28 cellular contexts compared by ENCODE assay signal in the genomic region with DNA sequence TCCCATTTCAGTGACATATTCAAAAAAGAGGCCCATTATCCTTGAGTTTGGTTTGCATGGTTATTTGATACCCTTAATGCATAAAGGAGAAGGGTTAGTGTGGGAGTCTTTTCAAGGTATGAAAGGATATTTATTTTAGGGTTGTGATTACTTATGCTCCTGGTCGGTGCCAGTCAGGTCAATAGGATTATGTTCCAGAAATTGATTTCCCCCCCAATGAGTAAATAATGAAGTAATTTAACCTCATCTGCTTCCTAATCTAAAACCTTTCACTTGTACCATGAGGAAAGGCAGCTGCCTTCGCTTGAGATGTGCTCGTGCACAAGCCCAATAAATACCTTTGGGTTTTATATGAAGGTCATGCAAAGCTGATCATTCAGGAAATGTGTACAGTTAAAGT. TPM values are rescaled to one million over a fixed set of nuclear protein-coding genes. Genes with fewer than 3 reads are reported as not detected.
DNase-seq lines count a peak whose midpoint lies in the region; ATAC-seq and TF ChIP-seq lines count a peak whose summit lies in the region.
"Had no signal": no experiment of that assay in that cellular context is flagged by ENCODE, and none has a peak within 500 bp of the region (broad histone marks: within the 10 kb centered on the region; RNA-seq: fewer than 3 reads in every experiment).

No MANE protein-coding gene starts in this region.

- H3K4me1 ChIP-seq in body of pancreas (peaks cover 9% of the 10 kb centered on the region), suprapubic skin (no peaks in the 10 kb centered on the region), prostate gland (replicated peaks) (no peaks in the 10 kb centered on the region)
- H3K4me1 ChIP-seq: BLaER1, gastrocnemius medialis, testis had no signal

- intact Hi-C loops in body of pancreas (cut with DNase I): no loop called here
- intact Hi-C loops in prostate gland (cut with DNase I): no loop called here

- TF ChIP-seq EP300 in suprapubic skin (IDR thresholded peaks at IDR 0.05): no peak

- WGBS in body of pancreas, 2 donors: 14 to 15% methylated on average over 3 of the region's 3 CpGs
- 79% methylated on average over 3 of the region's 3 CpGs for WGBS in suprapubic skin
- WGBS in prostate gland: 17% methylated on average over 3 of the region's 3 CpGs

- no peaks in the 10 kb centered on the region for H3K27me3 ChIP-seq in body of pancreas
- H3K27me3 ChIP-seq in suprapubic skin: no peaks in the 10 kb centered on the region
- no peaks in the 10 kb centered on the region for H3K27me3 ChIP-seq in prostate gland (replicated peaks; ENCODE audit: insufficient read depth)
- H3K27me3 ChIP-seq in WERI-Rb-1 (ENCODE audit: insufficient read depth, low read depth, severe bottlenecking): peaks cover 6% of the 10 kb centered on the region
- H3K27me3 ChIP-seq: BLaER1, gastrocnemius medialis, hepatocyte, testis had no signal

- ATAC-seq in body of pancreas: peak; percentile 68
- ATAC-seq: gastrocnemius medialis; left ventricle myocardium superior; natural killer cell treated with Interleukin-12 subunit alpha and Interleukin-12 subunit beta and Interleukin-15 and Interleukin-18, amount 100 ng/mL, for 72 hours; stimulated activated naive B cell treated with anti-CD40 and anti-IgM and Interleukin-4, amounts not matched to agents 10 μg/mL and 1 μg/mL and 100 μg/mL, for 72 hours had no signal

- no peak overlapping the region for H3K4me3 ChIP-seq in body of pancreas
- H3K4me3 ChIP-seq in suprapubic skin: no peak overlapping the region
- no peak overlapping the region for H3K4me3 ChIP-seq in prostate gland
- H3K4me3 ChIP-seq in WERI-Rb-1 (ENCODE audit: low read depth, low read length): no peak overlapping the region
- H3K4me3 ChIP-seq: BLaER1, gastrocnemius medialis, HAP-1, hepatocyte, testis had no signal

- DNase-seq in DMS153 treated with DMSO at 0.1 percent for 48 hours (lab: John Stamatoyannopoulos, UW; ENCODE audit: unreplicated experiment): peak; percentile 67
- DNase-seq in NCI-H187 (lab: John Stamatoyannopoulos, UW): peak; percentile 35 to 43
- DNase-seq in NCI-H345 treated with DMSO at 0.1 percent for 48 hours (lab: John Stamatoyannopoulos, UW; ENCODE audit: unreplicated experiment): peak; percentile 62
- DNase-seq in body of pancreas: peak in 2 of 4 donors; percentile 5 to 6
- DNase-seq in activated effector memory CD4-positive, alpha-beta T cell treated with anti-CD3 and anti-CD28 coated beads, Interleukin-2, amount 50 U/mL, for 16 hours: no peak
- DNase-seq in suprapubic skin (ENCODE audit: low spot score in 2 of 2): no peak
- no peak for DNase-seq in prostate gland (ENCODE audit: low spot score)
- no peak for DNase-seq in WERI-Rb-1
- DNase-seq: activated CD4-positive, alpha-beta T cell treated with anti-CD3 and anti-CD28 coated beads for 4 hours; cortex of kidney; EL; endodermal cell; gastrocnemius medialis; immature natural killer cell; left ventricle myocardium superior; NCI-H524; stimulated activated CD4-positive, alpha-beta T cell treated with anti-CD3 and anti-CD28 coated beads, Interleukin-4, amount 100 ng/mL, for 1 hour; stimulated activated naive B cell treated with anti-CD40 and anti-IgM and Interleukin-4, amounts not matched to agents 10 μg/mL and 1 μg/mL and 100 μg/mL, for 72 hours; testis had no signal

- H3K36me3 ChIP-seq in body of pancreas (replicated peaks in 1 of 2; ENCODE audit: insufficient read depth in 1 of 2, low read depth in 2 of 2) (no peaks in the 10 kb centered on the region), suprapubic skin (no peaks in the 10 kb centered on the region), prostate gland (no peaks in the 10 kb centered on the region), WERI-Rb-1 (no peaks in the 10 kb centered on the region)
- H3K36me3 ChIP-seq: BLaER1, gastrocnemius medialis, HAP-1 had no signal

- H3K9me3 ChIP-seq in body of pancreas (no peaks in the 10 kb centered on the region), suprapubic skin (no peaks in the 10 kb centered on the region), prostate gland (no peaks in the 10 kb centered on the region), WERI-Rb-1 (ENCODE audit: severe bottlenecking) (no peaks in the 10 kb centered on the region)
- H3K9me3 ChIP-seq: BLaER1, gastrocnemius medialis, HAP-1, testis had no signal

- TF ChIP-seq CTCF in body of pancreas (IDR thresholded peaks at IDR 0.05) (no peak), suprapubic skin (IDR thresholded peaks at IDR 0.05) (no peak), prostate gland (IDR thresholded peaks at IDR 0.05) (no peak), WERI-Rb-1 (IDR thresholded peaks at IDR 0.05; ENCODE audit: low read depth, low read length) (no peak)

- no peak overlapping the region for H3K27ac ChIP-seq in body of pancreas
- H3K27ac ChIP-seq in suprapubic skin: no peak overlapping the region
- H3K27ac ChIP-seq in prostate gland: no peak overlapping the region
- no peak overlapping the region for H3K27ac ChIP-seq in WERI-Rb-1
- H3K27ac ChIP-seq: BLaER1, gastrocnemius medialis, hepatocyte, testis had no signal

- TF ChIP-seq POLR2A in body of pancreas (IDR thresholded peaks at IDR 0.05) (no peak), suprapubic skin (IDR thresholded peaks at IDR 0.05) (no peak), prostate gland (IDR thresholded peaks at IDR 0.05) (no peak)

RNA-seq across cellular contexts. Expression of a gene that starts 55.0 kb away (rescaled TPM):
- total RNA-seq in body of pancreas (under 1 TPM in 1 of 2 donors, not detected in 1; 0.78 TPM), suprapubic skin (not detected), prostate gland (10 to 100 TPM in 1 of 2 donors, not detected in 1; 38.5 TPM)
- total RNA-seq: activated T-helper 1 cell treated with anti-CD3 and anti-CD28 coated beads, Interleukin-12 subunit alpha, Interleukin-12 subunit beta, Interleukin-2, Interleukin-4 antibody, amounts not matched to agents 30 ng/mL and 10 ng/mL and 1 ng/mL, durations not matched to agents 14 hours and 24 hours and 36 hours; cardiac septum; gastrocnemius medialis; left ventricle myocardium superior; LHCN-M2; natural killer cell treated with Interleukin-12 subunit alpha and Interleukin-12 subunit beta and Interleukin-15 and Interleukin-18, amount 100 ng/mL, for 72 hours; osteocyte; T-helper 1 cell treated with Interleukin-12 subunit alpha and Interleukin-12 subunit beta and Interleukin-4 antibody, amounts not matched to agents 30 ng/mL and 1 ng/mL, for 36 hours had no signal

Comparison
In these comparisons a context has a peak if more than half of its experiments do, and no peak if none do; other contexts are left out.
1. DNase-seq: peak in DMS153 treated with DMSO at 0.1 percent for 48 hours (single experiment), NCI-H187 (2 of 2) and NCI-H345 treated with DMSO at 0.1 percent for 48 hours (single experiment); none in activated effector memory CD4-positive, alpha-beta T cell treated with anti-CD3 and anti-CD28 coated beads, Interleukin-2, amount 50 U/mL, for 16 hours (single experiment), suprapubic skin (0 of 2), prostate gland (single experiment) and WERI-Rb-1 (single experiment).